ENCODE assay signal across 17 cellular contexts in the genomic region with DNA sequence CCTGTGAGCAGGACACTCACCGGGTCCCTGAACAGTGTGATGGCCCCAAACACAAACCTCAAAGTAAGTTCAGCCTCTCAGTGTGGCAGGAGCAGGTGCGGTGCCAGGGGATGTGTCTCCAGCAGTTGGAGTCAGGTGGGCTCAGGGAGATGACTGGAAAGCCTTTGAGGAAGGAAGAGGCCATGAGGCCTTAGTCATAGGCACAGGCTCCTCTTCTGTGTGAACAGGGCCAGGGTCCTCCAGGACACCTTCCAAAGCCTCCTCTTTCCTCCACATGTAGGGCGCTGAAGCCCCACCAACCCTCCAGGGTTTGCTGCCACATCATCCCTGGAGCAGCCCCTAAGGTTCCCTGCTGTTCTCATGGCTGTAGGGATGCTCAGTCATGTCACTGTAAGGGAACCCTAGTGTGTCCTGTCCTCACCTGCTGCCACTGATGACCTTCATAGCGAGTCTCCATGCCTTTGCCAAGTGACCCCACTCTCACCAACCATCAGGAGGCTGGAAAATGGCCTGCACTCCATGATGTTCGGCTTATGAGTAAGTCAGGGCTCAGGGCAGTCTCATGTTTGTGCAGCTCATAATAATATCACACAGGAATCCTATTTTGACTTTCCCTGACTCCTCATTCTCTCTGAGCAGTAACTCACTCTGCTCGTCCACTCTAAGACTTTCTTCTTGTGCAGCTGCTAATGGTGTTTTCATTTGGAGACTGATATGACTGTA.
DNase-seq lines count a peak whose midpoint lies in the region; ATAC-seq and TF ChIP-seq lines count a peak whose summit lies in the region.
"Had no signal": no experiment of that assay in that cellular context is flagged by ENCODE, and none has a peak within 500 bp of the region (broad histone marks: within the 10 kb centered on the region; RNA-seq: fewer than 3 reads in every experiment).

No MANE protein-coding gene starts in this region.

- DNase-seq in cardiac septum (ENCODE audit: low spot score) (peak; percentile 73), left cardiac atrium (no peak), lower lobe of right lung (peak; percentile 39), iPS-NIHi11 (ENCODE audit: low spot score) (no peak), activated gamma-delta T cell (lab: John Stamatoyannopoulos, UW) (no peak)
- no peak for DNase-seq in activated T-cell treated with anti-CD3 and anti-CD28 coated beads, Interleukin-2, amount 50 U/mL, for 72 hours
- DNase-seq: DMS53, MG63, NCI-H1092 treated with DMSO at 0.1 percent for 48 hours, NCI-H1694 treated with DMSO at 0.1 percent for 48 hours had no signal

- H3K4me3 Mint-ChIP-seq in activated T-helper 17 cell treated with anti-CD3 and anti-CD28 coated beads, Interleukin-2, amount 50 U/mL, for 72 hours: no peak overlapping the region
- H3K4me3 Mint-ChIP-seq in activated T-cell treated with anti-CD3 and anti-CD28 coated beads, Interleukin-2, amount 50 U/mL, for 72 hours: no peak overlapping the region
- H3K4me3 Mint-ChIP-seq: CD14-positive monocyte had no signal

- no peak overlapping the region for H3K27ac Mint-ChIP-seq in activated T-helper 17 cell treated with anti-CD3 and anti-CD28 coated beads, Interleukin-2, amount 50 U/mL, for 72 hours
- no peak overlapping the region for H3K27ac Mint-ChIP-seq in activated T-cell treated with anti-CD3 and anti-CD28 coated beads, Interleukin-2, amount 50 U/mL, for 72 hours
- H3K27ac Mint-ChIP-seq: CD14-positive monocyte had no signal

- no peak for TF ChIP-seq EP300 in gastroesophageal sphincter (IDR thresholded peaks at IDR 0.05)

- ATAC-seq in left cardiac atrium: no peak
- peak; percentile 11 for ATAC-seq in activated T-helper 17 cell treated with anti-CD3 and anti-CD28 coated beads, Interleukin-2, amount 50 U/mL, for 72 hours (replicated peaks)
- no peak for ATAC-seq in lower lobe of right lung
- ATAC-seq in gastroesophageal sphincter: no peak
- no peak for ATAC-seq in activated T-cell treated with anti-CD3 and anti-CD28 coated beads, Interleukin-2, amount 50 U/mL, for 72 hours (replicated peaks in 1 of 2)
- ATAC-seq: A549, HepG2 had no signal

- peaks cover 5% of the 10 kb centered on the region for H3K9me3 Mint-ChIP-seq in activated T-helper 17 cell treated with anti-CD3 and anti-CD28 coated beads, Interleukin-2, amount 50 U/mL, for 72 hours
- peaks cover 2 to 5% of the 10 kb centered on the region in 2 donors for H3K9me3 Mint-ChIP-seq in activated T-cell treated with anti-CD3 and anti-CD28 coated beads, Interleukin-2, amount 50 U/mL, for 72 hours

- H3K27me3 Mint-ChIP-seq in activated T-helper 17 cell treated with anti-CD3 and anti-CD28 coated beads, Interleukin-2, amount 50 U/mL, for 72 hours: peaks cover 10% of the 10 kb centered on the region
- H3K27me3 Mint-ChIP-seq in activated T-cell treated with anti-CD3 and anti-CD28 coated beads, Interleukin-2, amount 50 U/mL, for 72 hours (ENCODE audit: low read depth): peaks cover 8% of the 10 kb centered on the region

- H3K4me1 ChIP-seq in lower lobe of right lung: no peaks in the 10 kb centered on the region
- no peaks in the 10 kb centered on the region for H3K4me1 ChIP-seq in gastroesophageal sphincter
- H3K4me1 ChIP-seq: A549, SJSA1 had no signal

- 49 to 61% methylated on average over 4 to 5 of the region's 6 CpGs for WGBS in gastroesophageal sphincter (ENCODE audit: low coverage in 1 of 2), 2 donors

- no peaks in the 10 kb centered on the region for H3K9me3 ChIP-seq in lower lobe of right lung
- no peaks in the 10 kb centered on the region for H3K9me3 ChIP-seq in gastroesophageal sphincter
- H3K9me3 ChIP-seq: SJSA1 had no signal

- no peaks in the 10 kb centered on the region for H3K36me3 ChIP-seq in lower lobe of right lung
- H3K36me3 ChIP-seq in gastroesophageal sphincter: no peaks in the 10 kb centered on the region
- H3K36me3 ChIP-seq: MG63, SJSA1 had no signal

- TF ChIP-seq CTCF in lower lobe of right lung (IDR thresholded peaks at IDR 0.05) (no peak), gastroesophageal sphincter (IDR thresholded peaks at IDR 0.05) (no peak)

- intact Hi-C loops in cardiac septum (cut with DNase I) (no loop called here), left cardiac atrium (cut with DNase I) (no loop called here), lower lobe of right lung (cut with DNase I) (no loop called here)

- TF ChIP-seq POLR2A in gastroesophageal sphincter (IDR thresholded peaks at IDR 0.05): no peak

- H3K36me3 Mint-ChIP-seq in activated T-helper 17 cell treated with anti-CD3 and anti-CD28 coated beads, Interleukin-2, amount 50 U/mL, for 72 hours (ENCODE audit: low read depth): no peaks in the 10 kb centered on the region
- no peaks in the 10 kb centered on the region for H3K36me3 Mint-ChIP-seq in activated T-cell treated with anti-CD3 and anti-CD28 coated beads, Interleukin-2, amount 50 U/mL, for 72 hours (ENCODE audit: insufficient read depth in 2 of 2)
- H3K36me3 Mint-ChIP-seq: CD14-positive monocyte had no signal

- H3K27ac ChIP-seq in lower lobe of right lung (no peak overlapping the region), gastroesophageal sphincter (no peak overlapping the region)
- H3K27ac ChIP-seq: A549, KMS-11, SJSA1 had no signal

- H3K27me3 ChIP-seq in lower lobe of right lung (ENCODE audit: low read depth) (no peaks in the 10 kb centered on the region), gastroesophageal sphincter (peaks cover 24% of the 10 kb centered on the region)

- H3K4me3 ChIP-seq in lower lobe of right lung (no peak overlapping the region), gastroesophageal sphincter (no peak overlapping the region)
- H3K4me3 ChIP-seq: A549, MG63, SJSA1 had no signal

- H3K4me1 Mint-ChIP-seq in activated T-helper 17 cell treated with anti-CD3 and anti-CD28 coated beads, Interleukin-2, amount 50 U/mL, for 72 hours: peaks cover 4% of the 10 kb centered on the region
- no peaks in the 10 kb centered on the region for H3K4me1 Mint-ChIP-seq in activated T-cell treated with anti-CD3 and anti-CD28 coated beads, Interleukin-2, amount 50 U/mL, for 72 hours (ENCODE audit: low read depth)
- H3K4me1 Mint-ChIP-seq: CD14-positive monocyte had no signal

Comparison
In these comparisons a context has a peak if more than half of its experiments do, and no peak if none do; other contexts are left out.
1. DNase-seq: peak in cardiac septum (single experiment) and lower lobe of right lung (single experiment); none in left cardiac atrium (single experiment), iPS-NIHi11 (single experiment), activated gamma-delta T cell (single experiment) and activated T-cell treated with anti-CD3 and anti-CD28 coated beads, Interleukin-2, amount 50 U/mL, for 72 hours (0 of 2).